In the genomic region with DNA sequence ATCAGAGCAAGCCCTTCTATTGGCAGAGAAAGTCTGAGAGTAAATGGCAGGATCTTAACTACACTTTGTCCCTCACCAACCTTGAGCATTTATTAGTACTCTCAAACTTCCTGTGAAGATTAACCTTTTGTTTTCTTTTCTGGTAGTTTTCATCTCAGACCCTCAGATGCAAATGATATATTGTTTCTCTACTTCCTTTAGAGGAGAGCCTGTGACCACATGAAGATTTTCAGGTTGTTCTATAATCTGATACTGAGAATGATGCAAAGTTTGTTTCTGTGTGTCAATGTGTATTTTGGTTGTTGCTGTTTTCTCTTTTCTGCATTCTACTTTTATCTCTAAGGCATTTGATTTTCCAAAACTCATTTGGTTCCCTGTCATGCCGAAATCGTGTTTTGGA, we compare ENCODE assay signal across 20 cellular contexts.
DNase-seq lines count a peak whose midpoint lies in the region; ATAC-seq, FAIRE-seq and TF ChIP-seq lines count a peak whose summit lies in the region.
"Had no signal": no experiment of that assay in that cellular context is flagged by ENCODE, and none has a peak within 500 bp of the region (broad histone marks: within the 10 kb centered on the region; RNA-seq: fewer than 3 reads in every experiment).

No MANE protein-coding gene starts in this region.

- H3K9me3 ChIP-seq in GM12878 (replicated peaks; ENCODE audit: control insufficient read depth, insufficient read depth, low read length) (no peaks in the 10 kb centered on the region; the same call in 2 of the 3 replicates), esophagus squamous epithelium (no peaks in the 10 kb centered on the region)
- H3K9me3 ChIP-seq: adrenal gland, psoas muscle had no signal

- FAIRE-seq in GM12878 (lab: Jason Lieb, UNC) = no peak
- FAIRE-seq: kidney had no signal

- peak; percentile 78 for ATAC-seq in GM18907 (IDR thresholded peaks at IDR 0.05; ENCODE audit: unreplicated experiment)
- peak; percentile 78 for ATAC-seq in GM21717 (IDR thresholded peaks at IDR 0.05; ENCODE audit: unreplicated experiment)
- ATAC-seq in HG03095 (IDR thresholded peaks at IDR 0.05; ENCODE audit: unreplicated experiment) = peak; percentile 77
- ATAC-seq in GM12878 = peak; percentile 67
- no peak for ATAC-seq in GM21447 (IDR thresholded peaks at IDR 0.05; ENCODE audit: unreplicated experiment)
- ATAC-seq: psoas muscle; stimulated activated naive B cell treated with anti-CD40 and anti-IgM and Interleukin-4, amounts not matched to agents 10 μg/mL and 1 μg/mL and 100 μg/mL, for 72 hours had no signal

- H3K79me2 ChIP-seq in GM12878 (ENCODE audit: control insufficient read depth, insufficient read depth, low read length) = no peaks in the 10 kb centered on the region

- no peaks in the 10 kb centered on the region for H4K20me1 ChIP-seq in GM12878 (ENCODE audit: control insufficient read depth, insufficient read depth)

- H3K27me3 ChIP-seq in GM12878 (replicated peaks in 1 of 2; ENCODE audit: control insufficient read depth in 2 of 2, insufficient read depth in 2 of 2, low read length in 1 of 2) (no peaks in the 10 kb centered on the region), esophagus squamous epithelium (no peaks in the 10 kb centered on the region)

- CTCF ChIA-PET in GM12878 (lab: Yijun Ruan, JAX) = interaction anchor here (0.6 kb wide), 1 partner anchor 126 kb away, joined by 3 read pairs; no protein-coding TSS in a partner anchor

- no peak for TF ChIP-seq CTCF in GM12878 (IDR thresholded peaks at IDR 0.05 in 2 of 3, conservative IDR thresholded peaks at IDR 0.05 in 1 of 3; ENCODE audit: control insufficient read depth in 2 of 3, extremely low read depth in 1 of 3, insufficient read depth in 1 of 3, low read depth in 3 of 3, low read length in 3 of 3)
- no peak for TF ChIP-seq CTCF in esophagus squamous epithelium (IDR thresholded peaks at IDR 0.05)

- SMC1A ChIA-PET in GM12878 (lab: Charles Lee; ENCODE audit: uncharacterized antibody, unreplicated experiment) = no interaction called here

- intact Hi-C loops in GM12878 (cut with micrococcal nuclease; ENCODE audit: unreplicated experiment) = no loop called here
- intact Hi-C loops in esophagus squamous epithelium (cut with DNase I) = no loop called here

- TF ChIP-seq RAD21 in GM12878 (IDR thresholded peaks at IDR 0.05; ENCODE audit: insufficient read depth, low read depth, low read length) = no peak

- H3K4me2 ChIP-seq in GM12878 (ENCODE audit: control insufficient read depth, insufficient read depth) = no peak overlapping the region

- H3K4me3 ChIP-seq in GM12878 (no peak overlapping the region), esophagus squamous epithelium (no peak overlapping the region)
- H3K4me3 ChIP-seq: adrenal gland, psoas muscle, spleen had no signal

- no peak for DNase-seq in GM12878 (ENCODE audit: low read depth, low spot score)
- DNase-seq in NCI-H510A (lab: John Stamatoyannopoulos, UW) = no peak
- no peak for DNase-seq in esophagus squamous epithelium (lab: John Stamatoyannopoulos, UW)
- no peak for DNase-seq in NCI-H2227 treated with DMSO at 0.1 percent for 48 hours (lab: John Stamatoyannopoulos, UW)
- DNase-seq: activated CD4-positive, CD25-positive, alpha-beta regulatory T cell; adrenal gland; effector CD8-positive, alpha-beta T cell; GF-D8; kidney; mesendoderm; NCI-H1436 treated with DMSO at 0.1 percent for 48 hours; nephron progenitor cell; psoas muscle; SHP77; spleen; stimulated activated naive B cell treated with anti-CD40 and anti-IgM and Interleukin-4, amounts not matched to agents 10 μg/mL and 1 μg/mL and 100 μg/mL, for 72 hours had no signal

- H3K36me3 ChIP-seq in GM12878 (ENCODE audit: control insufficient read depth in 2 of 2, insufficient read depth in 2 of 2, low read length in 1 of 2) (no peaks in the 10 kb centered on the region), esophagus squamous epithelium (no peaks in the 10 kb centered on the region)
- H3K36me3 ChIP-seq: adrenal gland, spleen had no signal

- in situ Hi-C loops in GM12878 (cut with MboI) = no loop called here

- RAD21 ChIA-PET in GM12878 (lab: Charles Lee; ENCODE audit: unreplicated experiment) = no interaction called here

- TF ChIP-seq EP300 in GM12878 (IDR thresholded peaks at IDR 0.05; ENCODE audit: borderline replicate concordance in 1 of 2, control insufficient read depth in 1 of 2, low read depth in 2 of 2, low read length in 2 of 2) = no peak

- POLR2A ChIA-PET in GM12878 (lab: Charles Lee) = no interaction called here

- 3% methylated on average over 2 of the region's 2 CpGs for WGBS in GM12878 (ENCODE audit: insufficient coverage, insufficient replicate concordance, low lambda C conversion rate, missing lambda C conversion rate)
- 69 to 93% methylated on average over 2 of the region's 2 CpGs for WGBS in esophagus squamous epithelium, 2 donors

- no peak overlapping the region for H3K9ac ChIP-seq in GM12878 (ENCODE audit: control insufficient read depth, insufficient read depth, low read length)

- H3K27ac ChIP-seq in GM12878 (ENCODE audit: control insufficient read depth, insufficient read depth) (no peak overlapping the region), esophagus squamous epithelium (no peak overlapping the region)
- H3K27ac ChIP-seq: adrenal gland, psoas muscle, spleen had no signal

- BruUV-seq in GM12878 (replicated peaks; lab: Mats Ljungman, UMichigan) = no TSS peak

- TF ChIP-seq POLR2A in GM12878 (IDR thresholded peaks at IDR 0.05; ENCODE audit: low read depth, low read length) = no peak
- no peak for TF ChIP-seq POLR2A in esophagus squamous epithelium (IDR thresholded peaks at IDR 0.05)

- H2AFZ ChIP-seq in GM12878 (ENCODE audit: control insufficient read depth, low read depth, low read length) = no peak overlapping the region

- H3K4me1 ChIP-seq in GM12878 (ENCODE audit: control insufficient read depth, insufficient read depth, low read length) (no peaks in the 10 kb centered on the region), esophagus squamous epithelium (peaks cover 0 to 10% (median 0%) of the 10 kb centered on the region in 3 donors)
- H3K4me1 ChIP-seq: adrenal gland, psoas muscle, spleen had no signal

TF ChIP-seq in GM12878, 131 proteins besides CTCF, POLR2A, EP300 and RAD21:
- TF ChIP-seq RUNX3 (IDR thresholded peaks at IDR 0.05; ENCODE audit: low read length) = peak; percentile 23; the same call in 1 of the 2 replicates
- TF ChIP-seq TCF3 (IDR thresholded peaks at IDR 0.05; ENCODE audit: borderline replicate concordance, insufficient read depth, low read depth, low read length) = no peak
- TF ChIP-seq, protein P1, sequence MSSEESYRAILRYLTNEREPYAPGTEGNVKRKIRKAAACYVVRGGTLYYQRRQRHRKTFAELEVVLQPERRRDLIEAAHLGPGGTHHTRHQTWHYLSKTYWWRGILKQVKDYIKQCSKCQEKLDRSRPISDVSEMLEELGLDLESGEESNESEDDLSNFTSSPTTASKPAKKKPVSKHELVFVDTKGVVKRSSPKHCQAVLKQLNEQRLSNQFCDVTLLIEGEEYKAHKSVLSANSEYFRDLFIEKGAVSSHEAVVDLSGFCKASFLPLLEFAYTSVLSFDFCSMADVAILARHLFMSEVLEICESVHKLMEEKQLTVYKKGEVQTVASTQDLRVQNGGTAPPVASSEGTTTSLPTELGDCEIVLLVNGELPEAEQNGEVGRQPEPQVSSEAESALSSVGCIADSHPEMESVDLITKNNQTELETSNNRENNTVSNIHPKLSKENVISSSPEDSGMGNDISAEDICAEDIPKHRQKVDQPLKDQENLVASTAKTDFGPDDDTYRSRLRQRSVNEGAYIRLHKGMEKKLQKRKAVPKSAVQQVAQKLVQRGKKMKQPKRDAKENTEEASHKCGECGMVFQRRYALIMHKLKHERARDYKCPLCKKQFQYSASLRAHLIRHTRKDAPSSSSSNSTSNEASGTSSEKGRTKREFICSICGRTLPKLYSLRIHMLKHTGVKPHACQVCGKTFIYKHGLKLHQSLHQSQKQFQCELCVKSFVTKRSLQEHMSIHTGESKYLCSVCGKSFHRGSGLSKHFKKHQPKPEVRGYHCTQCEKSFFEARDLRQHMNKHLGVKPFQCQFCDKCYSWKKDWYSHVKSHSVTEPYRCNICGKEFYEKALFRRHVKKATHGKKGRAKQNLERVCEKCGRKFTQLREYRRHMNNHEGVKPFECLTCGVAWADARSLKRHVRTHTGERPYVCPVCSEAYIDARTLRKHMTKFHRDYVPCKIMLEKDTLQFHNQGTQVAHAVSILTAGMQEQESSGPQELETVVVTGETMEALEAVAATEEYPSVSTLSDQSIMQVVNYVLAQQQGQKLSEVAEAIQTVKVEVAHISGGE (CRISPR knock-in tag; IDR thresholded peaks at IDR 0.05) = no peak
- no peak for TF ChIP-seq RB1 (IDR thresholded peaks at IDR 0.05; ENCODE audit: borderline replicate concordance)
